ENCODE assay signal across 15 cellular contexts in the genomic region with DNA sequence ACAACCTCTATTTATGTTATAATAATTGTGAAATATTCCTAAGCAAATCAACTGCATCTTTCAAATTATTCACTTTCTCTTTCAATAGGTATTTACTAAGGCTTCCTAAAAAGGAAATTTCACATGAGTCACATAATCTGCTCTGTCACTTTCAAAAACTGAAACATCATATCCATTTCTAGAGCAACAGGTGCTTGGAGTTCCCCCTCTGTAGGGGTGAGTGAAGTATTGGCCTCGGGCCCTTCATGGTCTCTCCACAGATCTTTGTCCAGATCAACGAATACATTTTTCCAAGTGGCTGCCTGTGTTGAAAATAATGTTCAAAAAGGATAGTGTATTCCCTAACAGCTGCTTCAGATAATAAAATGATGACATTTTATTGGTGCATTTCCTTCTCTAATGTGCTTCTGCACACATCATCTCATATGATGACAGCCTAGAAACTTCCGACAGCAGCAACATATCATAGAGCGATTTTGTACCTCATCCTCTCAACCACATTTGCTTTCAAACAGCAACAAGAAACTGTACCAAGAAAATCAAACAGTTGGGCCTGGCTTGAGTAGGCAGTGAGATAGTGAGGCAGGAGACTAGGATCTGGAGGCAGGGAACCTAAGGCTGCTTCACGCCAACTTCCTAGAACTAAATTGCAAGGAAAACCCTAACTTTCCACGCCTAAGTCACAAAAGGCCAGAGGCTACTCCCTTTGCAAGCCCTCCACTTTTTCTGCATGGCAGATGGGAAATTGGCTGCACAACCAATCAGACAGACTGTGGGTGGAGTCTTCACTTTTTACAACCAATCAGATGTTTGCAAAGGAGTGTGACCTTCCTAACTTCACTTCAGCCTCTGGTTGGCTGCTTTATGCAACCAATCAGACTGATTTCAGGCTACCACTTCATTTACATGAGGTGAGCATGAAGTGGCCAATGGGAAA.
A peak's percentile ranks its signal among the peaks of the same experiment; 100 is the strongest.
DNase-seq lines count a peak whose midpoint lies in the region; ATAC-seq and TF ChIP-seq lines count a peak whose summit lies in the region.
"Had no signal": no experiment of that assay in that cellular context is flagged by ENCODE, and none has a peak within 500 bp of the region (broad histone marks: within the 10 kb centered on the region; RNA-seq: fewer than 3 reads in every experiment).

No MANE protein-coding gene starts in this region.

- H3K9me3 Mint-ChIP-seq in natural killer cell = peaks cover 10 to 17% of the 10 kb centered on the region in 2 donors

- intact Hi-C loops in natural killer cell (cut with micrococcal nuclease) = no loop called here

- no peak for TF ChIP-seq CTCF in natural killer cell (IDR thresholded peaks at IDR 0.05)

- ATAC-seq in GM18909 (IDR thresholded peaks at IDR 0.05; ENCODE audit: poor library complexity, unreplicated experiment) (peak; percentile 96), GM21619 (IDR thresholded peaks at IDR 0.05; ENCODE audit: unreplicated experiment) (peak; percentile 94), HG03175 (IDR thresholded peaks at IDR 0.05; ENCODE audit: unreplicated experiment) (peak; percentile 79), natural killer cell (no peak)
- ATAC-seq: activated naive CD8-positive, alpha-beta T cell treated with anti-CD3 and anti-CD28 coated beads, Interleukin-2, amount 50 U/mL, for 24 hours; effector memory CD8-positive, alpha-beta T cell; naive thymus-derived CD8-positive, alpha-beta T cell had no signal

- peaks cover 4% of the 10 kb centered on the region for H3K36me3 Mint-ChIP-seq in natural killer cell
- H3K36me3 Mint-ChIP-seq: naive thymus-derived CD8-positive, alpha-beta T cell had no signal

- DNase-seq in left kidney (ENCODE audit: low read depth, low spot score) (peak; percentile 5), natural killer cell (no peak), NCI-H82 treated with DMSO at 0.1 percent for 48 hours (lab: John Stamatoyannopoulos, UW; ENCODE audit: unreplicated experiment) (no peak)
- DNase-seq in activated CD4-positive, alpha-beta T cell treated with anti-CD3 and anti-CD28 coated beads, Interleukin-2, amount 50 U/mL, for 4 hours = no peak
- DNase-seq in activated CD4-positive, CD25-positive, alpha-beta regulatory T cell (lab: John Stamatoyannopoulos, UW) = no peak
- DNase-seq: activated CD4-positive, CD25-positive, alpha-beta regulatory T cell treated with anti-CD3 and anti-CD28 coated beads, Interleukin-2, amount 50 U/mL, for 72 hours; activated naive CD8-positive, alpha-beta T cell treated with anti-CD3 and anti-CD28 coated beads, Interleukin-2, amount 50 U/mL, for 24 hours; DMS79; effector memory CD8-positive, alpha-beta T cell; naive thymus-derived CD8-positive, alpha-beta T cell; NCI-H1417 treated with DMSO at 0.1 percent for 48 hours; stimulated activated CD4-positive, alpha-beta T cell treated with anti-CD3 and anti-CD28 coated beads, Interleukin-2, amount 100 ng/mL, for 48 hours had no signal

- H3K4me1 Mint-ChIP-seq in natural killer cell = no peaks in the 10 kb centered on the region
- H3K4me1 Mint-ChIP-seq: activated naive CD8-positive, alpha-beta T cell treated with anti-CD3 and anti-CD28 coated beads, Interleukin-2, amount 50 U/mL, for 24 hours; naive thymus-derived CD8-positive, alpha-beta T cell had no signal

- H3K27ac Mint-ChIP-seq in natural killer cell = no peak overlapping the region
- H3K27ac Mint-ChIP-seq: activated naive CD8-positive, alpha-beta T cell treated with anti-CD3 and anti-CD28 coated beads, Interleukin-2, amount 50 U/mL, for 24 hours; effector memory CD8-positive, alpha-beta T cell; naive thymus-derived CD8-positive, alpha-beta T cell had no signal

- H3K4me3 Mint-ChIP-seq in natural killer cell = no peak overlapping the region
- H3K4me3 Mint-ChIP-seq: activated naive CD8-positive, alpha-beta T cell treated with anti-CD3 and anti-CD28 coated beads, Interleukin-2, amount 50 U/mL, for 24 hours; effector memory CD8-positive, alpha-beta T cell; naive thymus-derived CD8-positive, alpha-beta T cell had no signal

- H3K27me3 Mint-ChIP-seq in natural killer cell (ENCODE audit: low read depth in 2 of 2) = no peaks in the 10 kb centered on the region
- H3K27me3 Mint-ChIP-seq: activated naive CD8-positive, alpha-beta T cell treated with anti-CD3 and anti-CD28 coated beads, Interleukin-2, amount 50 U/mL, for 24 hours; effector memory CD8-positive, alpha-beta T cell had no signal

Comparison
In these comparisons a context has a peak if more than half of its experiments do, and no peak if none do; other contexts are left out.
1. ATAC-seq: peak in GM18909 (single experiment), GM21619 (single experiment) and HG03175 (single experiment); none in natural killer cell (0 of 3).